Comparison of ENCODE assay signal across 8 cellular contexts in genomic region chr1:33529957-33530356, GRCh38.
"Had no signal": no experiment of that assay in that cellular context is flagged by ENCODE, and none has a peak within 500 bp of the region (broad histone marks: within the 10 kb centered on the region; RNA-seq: fewer than 3 reads in every experiment).

No MANE protein-coding gene starts in this region.

- FAIRE-seq: G401.6, GM12878, GM12891, GM12892, GM18507, GM19239 had no signal

- H3K4me3 ChIP-seq: GM12878 had no signal

- DNase-seq: GDM1, GF-D8 had no signal
